In genomic region chr5:84383816-84384603, GRCh38 we compare ENCODE assay signal across 9 cellular contexts. TPM values are rescaled to one million over a fixed set of nuclear protein-coding genes. Genes with fewer than 3 reads are reported as not detected.
DNase-seq lines count a peak whose midpoint lies in the region; TF ChIP-seq lines count a peak whose summit lies in the region.
"Had no signal": no experiment of that assay in that cellular context is flagged by ENCODE, and none has a peak within 500 bp of the region (broad histone marks: within the 10 kb centered on the region; RNA-seq: fewer than 3 reads in every experiment).

No MANE protein-coding gene starts in this region.

- peak overlapping the region; percentile 91 for H3K27ac ChIP-seq in brain microvascular endothelial cell

- peaks cover 37% of the 10 kb centered on the region for H3K27me3 Mint-ChIP-seq in activated naive CD4-positive, alpha-beta T cell treated with anti-CD3 and anti-CD28 coated beads for 36 hours (ENCODE audit: low read depth)

- CTCF ChIA-PET in activated naive CD4-positive, alpha-beta T cell treated with anti-CD3 and anti-CD28 coated beads for 36 hours (lab: Charles Lee): no interaction called here

- no peaks in the 10 kb centered on the region for H3K27me3 ChIP-seq in brain microvascular endothelial cell (replicated peaks)
- peaks cover 56% of the 10 kb centered on the region for H3K27me3 ChIP-seq in skeletal muscle satellite cell (ENCODE audit: control insufficient read depth, insufficient read depth, low read length)

- H3K4me3 Mint-ChIP-seq in activated naive CD4-positive, alpha-beta T cell treated with anti-CD3 and anti-CD28 coated beads for 36 hours: no peak overlapping the region

- no peaks in the 10 kb centered on the region for H3K36me3 Mint-ChIP-seq in activated naive CD4-positive, alpha-beta T cell treated with anti-CD3 and anti-CD28 coated beads for 36 hours (ENCODE audit: low read depth)

- H3K36me3 ChIP-seq in brain microvascular endothelial cell (replicated peaks): no peaks in the 10 kb centered on the region
- no peaks in the 10 kb centered on the region for H3K36me3 ChIP-seq in skeletal muscle satellite cell (ENCODE audit: insufficient read depth, low read length)

- H3K4me1 Mint-ChIP-seq in activated naive CD4-positive, alpha-beta T cell treated with anti-CD3 and anti-CD28 coated beads for 36 hours (ENCODE audit: low read depth): peaks cover 6% of the 10 kb centered on the region

- no peaks in the 10 kb centered on the region for H3K9me3 ChIP-seq in iPS-18c (ENCODE audit: control insufficient read depth, insufficient read depth, low read length)
- no peaks in the 10 kb centered on the region for H3K9me3 ChIP-seq in skeletal muscle satellite cell (replicated peaks; ENCODE audit: low read length)

- DNase-seq in SHP77 (lab: John Stamatoyannopoulos, UW): peak; percentile 7 to 26
- DNase-seq in SHP77 treated with DMSO at 0.1 percent for 48 hours (lab: John Stamatoyannopoulos, UW): no peak
- peak; percentile 40 for DNase-seq in brain microvascular endothelial cell
- DNase-seq in GOT3 (lab: John Stamatoyannopoulos, UW): no peak
- DNase-seq in activated naive CD4-positive, alpha-beta T cell treated with anti-CD3 and anti-CD28 coated beads for 36 hours: no peak
- DNase-seq in activated effector memory CD4-positive, alpha-beta T cell treated with anti-CD3 and anti-CD28 coated beads, Interleukin-2, amount 50 U/mL, for 16 hours: no peak

- peaks cover 21% of the 10 kb centered on the region for H3K4me1 ChIP-seq in skeletal muscle satellite cell (ENCODE audit: control insufficient read depth, insufficient read depth, low read length)

- no peaks in the 10 kb centered on the region for H3K9me3 Mint-ChIP-seq in activated naive CD4-positive, alpha-beta T cell treated with anti-CD3 and anti-CD28 coated beads for 36 hours

- in situ Hi-C loops in brain microvascular endothelial cell (cut with HindIII; ENCODE audit: low pct_ligation_motif_present, low sequenced_read_pairs): no loop called here

- H3K9ac ChIP-seq in skeletal muscle satellite cell (ENCODE audit: low read depth, low read length): peak overlapping the region; percentile 64

- H3K4me2 ChIP-seq in skeletal muscle satellite cell (ENCODE audit: low read length): peak overlapping the region; percentile 90

- H3K27ac Mint-ChIP-seq in activated naive CD4-positive, alpha-beta T cell treated with anti-CD3 and anti-CD28 coated beads for 36 hours: no peak overlapping the region

- intact Hi-C loops in activated naive CD4-positive, alpha-beta T cell treated with anti-CD3 and anti-CD28 coated beads for 36 hours (cut with micrococcal nuclease): no loop called here

- no peak for TF ChIP-seq CTCF in brain microvascular endothelial cell (IDR thresholded peaks at IDR 0.05; ENCODE audit: low read depth, low read length, missing control alignments)

- peak overlapping the region; percentile 92 for H3K4me3 ChIP-seq in brain microvascular endothelial cell (ENCODE audit: low read depth, low read length)
- peak overlapping the region; percentile 86 for H3K4me3 ChIP-seq in iPS-18c (ENCODE audit: insufficient read depth, low read depth, low read length)
- H3K4me3 ChIP-seq in skeletal muscle satellite cell (ENCODE audit: low read length): peak overlapping the region; percentile 80

RNA-seq across cellular contexts. Expression of gene EDIL3, which starts 0.7 kb away (rescaled TPM):
- total RNA-seq in skeletal muscle satellite cell (2012; rRNA removed): 1.5 and 5.2 TPM in 2 replicates
- total RNA-seq in activated naive CD4-positive, alpha-beta T cell treated with anti-CD3 and anti-CD28 coated beads for 36 hours: not detected
- total RNA-seq: T-helper 2 cell treated with Interferon-gamma antibody and Interleukin-4, amounts not matched to agents 100 ng/mL and 5 ng/mL, for 36 hours had no signal

Comparison
In these comparisons a context has a peak if more than half of its experiments do, and no peak if none do; other contexts are left out.
1. DNase-seq: peak in SHP77 (2 of 2) and brain microvascular endothelial cell (single experiment); none in SHP77 treated with DMSO at 0.1 percent for 48 hours (single experiment), GOT3 (single experiment), activated naive CD4-positive, alpha-beta T cell treated with anti-CD3 and anti-CD28 coated beads for 36 hours (single experiment) and activated effector memory CD4-positive, alpha-beta T cell treated with anti-CD3 and anti-CD28 coated beads, Interleukin-2, amount 50 U/mL, for 16 hours (single experiment).
2. Peak in every context shown above with its lines, with median percentiles within 50 percentile points of each other: H3K4me3 ChIP-seq.